12 cellular contexts compared by ENCODE assay signal in the genomic region with DNA sequence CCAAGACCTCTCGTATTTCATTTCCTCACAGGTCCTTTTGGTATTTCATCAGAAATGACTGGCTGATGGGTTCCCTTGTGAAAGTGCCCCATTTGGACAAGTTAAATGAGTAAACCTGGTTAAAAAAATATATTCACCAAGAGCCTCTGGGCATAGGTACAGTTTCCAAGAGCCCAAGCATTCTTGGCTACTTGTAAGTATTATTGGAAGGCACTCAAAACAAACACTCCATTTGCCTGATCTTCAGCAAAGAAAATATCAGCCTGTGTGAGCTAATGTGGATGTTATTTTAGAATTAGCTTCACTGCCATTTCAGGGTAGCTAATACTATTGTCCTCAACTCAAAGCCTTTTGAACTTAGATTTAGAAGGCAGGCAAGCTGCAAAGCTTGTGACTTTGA.
DNase-seq lines count a peak whose midpoint lies in the region; ATAC-seq and TF ChIP-seq lines count a peak whose summit lies in the region.
"Had no signal": no experiment of that assay in that cellular context is flagged by ENCODE, and none has a peak within 500 bp of the region (broad histone marks: within the 10 kb centered on the region; RNA-seq: fewer than 3 reads in every experiment).

No MANE protein-coding gene starts in this region.

- DNase-seq in EL (peak; percentile 79), RWPE2 (ENCODE audit: low spot score) (no peak), fibroblast of mammary gland (ENCODE audit: low read depth) (peak; percentile 88), pulmonary artery endothelial cell (ENCODE audit: low read depth, low spot score) (peak; percentile 56), vagina (ENCODE audit: extremely low spot score in 2 of 2) (no peak), neural progenitor cell (ENCODE audit: low spot score) (no peak)
- DNase-seq in activated CD4-positive, alpha-beta memory T cell treated with anti-CD3 and anti-CD28 coated beads for 36 hours: no peak
- DNase-seq: activated effector memory CD4-positive, alpha-beta T cell treated with Interleukin-2 at 50 U/mL for 16 hours; NCI-H1694 treated with DMSO at 0.1 percent for 48 hours; nucleus accumbens had no signal

- H3K27ac Mint-ChIP-seq in activated CD4-positive, alpha-beta memory T cell treated with anti-CD3 and anti-CD28 coated beads for 36 hours: no peak overlapping the region
- H3K27ac Mint-ChIP-seq in neural progenitor cell: no peak overlapping the region

- peaks cover 5% of the 10 kb centered on the region for H3K4me1 ChIP-seq in RWPE2 (ENCODE audit: insufficient read depth, poor library complexity, severe bottlenecking)
- no peaks in the 10 kb centered on the region for H3K4me1 ChIP-seq in vagina
- no peaks in the 10 kb centered on the region for H3K4me1 ChIP-seq in neural progenitor cell
- H3K4me1 ChIP-seq: suprapubic skin had no signal

- H3F3A ChIP-seq in neural progenitor cell (ENCODE audit: low read depth): no peaks in the 10 kb centered on the region

- H3K4me1 Mint-ChIP-seq in activated CD4-positive, alpha-beta memory T cell treated with anti-CD3 and anti-CD28 coated beads for 36 hours (ENCODE audit: low read depth): no peaks in the 10 kb centered on the region
- no peaks in the 10 kb centered on the region for H3K4me1 Mint-ChIP-seq in neural progenitor cell

- no peak overlapping the region for H3K4me3 Mint-ChIP-seq in activated CD4-positive, alpha-beta memory T cell treated with anti-CD3 and anti-CD28 coated beads for 36 hours
- no peak overlapping the region for H3K4me3 Mint-ChIP-seq in neural progenitor cell

- TF ChIP-seq CTCF in RWPE2 (IDR thresholded peaks at IDR 0.05; ENCODE audit: poor library complexity, severe bottlenecking) (no peak), fibroblast of mammary gland (conservative IDR thresholded peaks at IDR 0.05; ENCODE audit: control insufficient read depth, insufficient read depth, low read depth, low read length) (no peak), vagina (IDR thresholded peaks at IDR 0.05) (no peak), neural progenitor cell (IDR thresholded peaks at IDR 0.05) (no peak)

- no peaks in the 10 kb centered on the region for H4K20me1 ChIP-seq in neural progenitor cell (ENCODE audit: low read depth)

- no peak overlapping the region for H2AFZ ChIP-seq in neural progenitor cell (replicated peaks)

- no peaks in the 10 kb centered on the region for H3K27me3 Mint-ChIP-seq in activated CD4-positive, alpha-beta memory T cell treated with anti-CD3 and anti-CD28 coated beads for 36 hours
- H3K27me3 Mint-ChIP-seq in neural progenitor cell (ENCODE audit: insufficient read depth, low read depth): no peaks in the 10 kb centered on the region

- CTCF ChIA-PET in activated CD4-positive, alpha-beta memory T cell treated with anti-CD3 and anti-CD28 coated beads for 36 hours (lab: Charles Lee): no interaction called here

- ATAC-seq in RWPE2 (ENCODE audit: low read depth): peak; percentile 73
- ATAC-seq in HG03097 (IDR thresholded peaks at IDR 0.05; ENCODE audit: low FRiP score, unreplicated experiment): no peak

- no peaks in the 10 kb centered on the region for H3K27me3 ChIP-seq in RWPE2 (ENCODE audit: insufficient read depth, poor library complexity, severe bottlenecking)
- H3K27me3 ChIP-seq in vagina: no peaks in the 10 kb centered on the region
- no peaks in the 10 kb centered on the region for H3K27me3 ChIP-seq in neural progenitor cell
- H3K27me3 ChIP-seq: suprapubic skin had no signal

- POLR2A ChIA-PET in activated CD4-positive, alpha-beta memory T cell treated with anti-CD3 and anti-CD28 coated beads for 36 hours (lab: Charles Lee): no interaction called here

- H3K4me3 ChIP-seq in RWPE2 (ENCODE audit: severe bottlenecking) (no peak overlapping the region), fibroblast of mammary gland (ENCODE audit: control insufficient read depth, low read depth, low read length) (no peak overlapping the region), vagina (no peak overlapping the region), neural progenitor cell (no peak overlapping the region)
- H3K4me3 ChIP-seq: suprapubic skin had no signal

- no peaks in the 10 kb centered on the region for H3K9me3 Mint-ChIP-seq in activated CD4-positive, alpha-beta memory T cell treated with anti-CD3 and anti-CD28 coated beads for 36 hours
- no peaks in the 10 kb centered on the region for H3K9me3 Mint-ChIP-seq in neural progenitor cell

- H3K4me2 ChIP-seq in neural progenitor cell: no peak overlapping the region

- no peaks in the 10 kb centered on the region for H3K79me2 ChIP-seq in neural progenitor cell (ENCODE audit: low read depth)

- TF ChIP-seq POLR2A in vagina (IDR thresholded peaks at IDR 0.05): no peak

- H3K9me3 ChIP-seq in RWPE2 (ENCODE audit: severe bottlenecking) (no peaks in the 10 kb centered on the region), vagina (no peaks in the 10 kb centered on the region), neural progenitor cell (ENCODE audit: low read depth) (no peaks in the 10 kb centered on the region)
- H3K9me3 ChIP-seq: suprapubic skin had no signal

- no peaks in the 10 kb centered on the region for H3K36me3 Mint-ChIP-seq in activated CD4-positive, alpha-beta memory T cell treated with anti-CD3 and anti-CD28 coated beads for 36 hours
- H3K36me3 Mint-ChIP-seq in neural progenitor cell: no peaks in the 10 kb centered on the region

- H3K36me3 ChIP-seq in RWPE2 (ENCODE audit: low read depth) (no peaks in the 10 kb centered on the region), vagina (no peaks in the 10 kb centered on the region), neural progenitor cell (no peaks in the 10 kb centered on the region)
- H3K36me3 ChIP-seq: suprapubic skin had no signal

- H3K9ac ChIP-seq in neural progenitor cell: no peak overlapping the region

- intact Hi-C loops in vagina (cut with DNase I): loop anchor here (5.0 kb wide), 1 partner anchor 1517 kb away; no protein-coding TSS in a partner anchor
- intact Hi-C loops in activated CD4-positive, alpha-beta memory T cell treated with anti-CD3 and anti-CD28 coated beads for 36 hours (cut with micrococcal nuclease): no loop called here

- H3K27ac ChIP-seq in RWPE2 (ENCODE audit: poor library complexity, severe bottlenecking) (peak overlapping the region; percentile 23), vagina (no peak overlapping the region), neural progenitor cell (no peak overlapping the region)
- H3K27ac ChIP-seq: suprapubic skin had no signal

Comparison
In these comparisons a context has a peak if more than half of its experiments do, and no peak if none do; other contexts are left out.
1. DNase-seq: peak in EL (single experiment), fibroblast of mammary gland (single experiment) and pulmonary artery endothelial cell (single experiment); none in RWPE2 (single experiment), vagina (0 of 2), activated CD4-positive, alpha-beta memory T cell treated with anti-CD3 and anti-CD28 coated beads for 36 hours (single experiment) and neural progenitor cell (single experiment).